Comparison of ENCODE assay signal across 1 cellular context in the genomic region with DNA sequence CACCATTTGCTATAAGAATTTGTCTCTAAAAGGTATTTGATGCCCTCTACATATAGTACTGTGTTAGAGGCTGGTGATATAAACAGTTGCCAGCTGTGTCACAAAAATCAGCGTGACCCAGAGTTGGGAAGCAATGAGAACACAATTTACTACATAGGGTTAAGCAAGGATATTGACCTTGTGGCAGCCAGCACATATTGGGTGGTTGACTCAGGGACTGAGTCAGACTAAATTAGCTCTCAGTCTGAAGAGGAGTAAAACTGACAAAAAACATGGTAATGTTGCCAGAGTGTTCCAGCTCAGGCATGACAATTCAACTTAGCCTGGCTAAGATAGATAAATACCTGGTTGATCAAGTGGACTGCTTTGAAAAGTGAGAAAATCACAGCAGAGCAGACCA.
A peak's percentile ranks its signal among the peaks of the same experiment; 100 is the strongest.
TF ChIP-seq lines count a peak whose summit lies in the region.

No MANE protein-coding gene starts in this region.

TF ChIP-seq in IMR-90, 13 proteins besides CTCF, POLR2A, EP300 and RAD21 (continued from another document):
- TF ChIP-seq ELK1 (IDR thresholded peaks at IDR 0.05; ENCODE audit: borderline replicate concordance, low read depth, low read length): no peak
- 0 out of 2 replicates have a peak, but pooled peaks have one; percentile 22 for TF ChIP-seq FOS (IDR thresholded peaks at IDR 0.05; ENCODE audit: low read depth, low read length)
- TF ChIP-seq NFE2L2 (IDR thresholded peaks at IDR 0.05; ENCODE audit: low read depth, low read length): no peak
